ENCODE assay signal across 1 cellular context in the genomic region with DNA sequence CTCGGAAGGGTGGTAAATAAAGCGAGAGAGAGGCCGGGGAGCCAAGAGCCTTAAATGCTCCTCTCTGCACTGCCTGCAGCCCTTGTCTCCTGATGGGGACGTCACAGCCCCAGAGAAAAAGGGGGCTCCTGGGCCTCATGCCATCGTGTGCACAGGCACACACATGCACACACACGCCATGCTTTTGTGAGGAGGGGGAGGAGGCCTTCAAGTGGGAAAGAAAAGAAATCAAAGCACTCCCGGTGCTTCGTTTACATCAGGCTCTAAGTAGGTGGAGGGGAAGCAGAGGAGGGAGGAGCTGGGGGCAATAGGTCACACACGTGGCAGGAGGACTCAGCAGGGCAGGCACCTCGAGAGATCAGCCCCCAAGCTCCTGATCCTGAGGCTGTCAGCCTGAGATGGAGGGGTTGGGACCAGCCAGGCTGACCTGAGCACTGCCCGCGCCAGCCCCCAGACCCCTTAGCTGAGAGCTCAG.
TF ChIP-seq lines count a peak whose summit lies in the region.

No MANE protein-coding gene starts in this region.

TF ChIP-seq in GM12878, 131 proteins besides CTCF, POLR2A, EP300 and RAD21:
- TF ChIP-seq FOXK2 (IDR thresholded peaks at IDR 0.05) (no peak), NR2F1 (conservative IDR thresholded peaks at IDR 0.05) (0 out of 2 replicates have a peak, but pooled peaks have one; percentile 15)
